8 cellular contexts compared by ENCODE assay signal in the genomic region with DNA sequence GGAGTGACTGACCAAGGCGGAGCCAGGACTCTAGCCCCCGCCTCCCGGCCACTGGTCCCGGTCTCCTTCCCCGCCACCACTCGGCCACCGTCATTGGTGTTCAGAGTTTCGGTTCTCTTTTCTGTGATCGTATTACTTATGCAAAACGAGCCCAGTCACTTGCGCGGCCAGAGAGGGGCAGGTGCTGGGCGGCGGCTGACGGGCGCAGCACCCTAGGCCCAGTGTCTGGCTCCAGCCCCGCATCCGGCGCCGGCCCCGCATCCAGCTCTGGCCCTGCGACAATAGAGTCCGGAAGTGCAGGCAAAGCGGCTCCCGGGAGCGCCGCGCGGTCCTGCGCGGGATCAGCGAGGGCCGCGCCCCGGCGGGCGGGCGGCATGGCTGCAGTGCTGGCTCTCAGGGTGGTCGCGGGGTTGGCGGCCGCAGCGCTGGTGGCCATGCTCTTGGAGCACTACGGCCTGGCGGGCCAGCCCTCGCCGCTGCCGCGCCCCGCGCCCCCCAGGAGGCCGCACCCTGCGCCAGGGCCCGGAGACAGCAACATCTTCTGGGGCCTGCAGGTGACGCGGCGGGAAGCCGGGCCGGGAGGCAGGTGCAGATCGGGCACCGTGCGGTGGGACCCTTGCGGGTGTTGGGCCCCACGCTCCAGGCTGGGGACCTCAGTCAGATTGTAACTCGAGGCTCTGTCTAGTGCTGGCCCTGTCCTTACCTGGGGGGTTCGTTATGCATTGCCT. TPM values are rescaled to one million over a fixed set of nuclear protein-coding genes. Genes with fewer than 3 reads are reported as not detected.
A peak's percentile ranks its signal among the peaks of the same experiment; 100 is the strongest.
DNase-seq lines count a peak whose midpoint lies in the region; ATAC-seq, FAIRE-seq and TF ChIP-seq lines count a peak whose summit lies in the region.

Gene TMEM62, plus strand, starts transcription at position 158 of the 728 bp plus-strand sequence. Its CDS starts 217 bp downstream, at position 375.

- H3K9me3 ChIP-seq in right cardiac atrium (ENCODE audit: control insufficient read depth, low read length) (no peaks in the 10 kb centered on the region), psoas muscle (no peaks in the 10 kb centered on the region), aorta (ENCODE audit: control insufficient read depth, low read length) (no peaks in the 10 kb centered on the region)

- TF ChIP-seq POLR2A in GM12892 (IDR thresholded peaks at IDR 0.05; ENCODE audit: low read depth, low read length) = peak; percentile 98

- H3K4me3 ChIP-seq in right cardiac atrium (ENCODE audit: low read length) = peak within 1 kb of the TSS; percentile 88
- H3K4me3 ChIP-seq in psoas muscle = peak within 1 kb of the TSS; percentile 76
- H3K4me3 ChIP-seq in aorta (ENCODE audit: low read length in 2 of 2) = peak within 1 kb of the TSS; percentile 69 to 70

- under 1% methylated on average over 66 of the region's 66 CpGs for WGBS in right cardiac atrium
- WGBS in psoas muscle, 3 donors = 0% methylated on average over 61 to 66 of the region's 66 CpGs
- WGBS in aorta, 2 donors = 0 to 1% methylated on average over 44 to 66 of the region's 66 CpGs

- POLR2A ChIA-PET in HEK293T (lab: Yijun Ruan, JAX) = no interaction called here

- H3K27me3 ChIP-seq in right cardiac atrium (ENCODE audit: control insufficient read depth, insufficient read depth) (no peaks in the 10 kb centered on the region), psoas muscle (ENCODE audit: insufficient read depth in 3 of 3, low read length in 2 of 3) (no peaks in the 10 kb centered on the region), aorta (ENCODE audit: control insufficient read depth in 1 of 2, insufficient read depth in 2 of 2, low read length in 1 of 2) (no peaks in the 10 kb centered on the region)

- peak; percentile 97 for FAIRE-seq in GM12892 (lab: Jason Lieb, UNC)

- intact Hi-C loops in right cardiac atrium (cut with DNase I) = loop anchor here in 1 of 4 donors (2.0 kb wide), 1 partner anchor 27 kb away; the partner anchor contains the start of gene UBR1
- intact Hi-C loops in psoas muscle (cut with DNase I) = no loop called here
- intact Hi-C loops in aorta (cut with DNase I) = no loop called here

- TF ChIP-seq CTCF in psoas muscle (IDR thresholded peaks at IDR 0.05) = no peak

- ATAC-seq in right cardiac atrium (peak; percentile 93 to 96), psoas muscle (peak; percentile 91 to 95 (median 92)), aorta (ENCODE audit: low FRiP score) (peak; percentile 93)

- H3K36me3 ChIP-seq in psoas muscle (ENCODE audit: insufficient read depth in 1 of 2, low read depth in 1 of 2) (peaks cover 0 to 36% of the 10 kb centered on the region in 2 donors), aorta (ENCODE audit: control insufficient read depth in 1 of 2, insufficient read depth in 2 of 2, low read length in 1 of 2) (peaks cover 0 to 5% of the 10 kb centered on the region in 2 donors)

- CTCF ChIA-PET in HEK293T (lab: Yijun Ruan, JAX) = interaction anchor here (1.0 kb wide), 1 partner anchor 30 kb away, joined by 3 read pairs; no protein-coding TSS in a partner anchor

- H3K27ac ChIP-seq in right cardiac atrium (ENCODE audit: low read length) = peak within 1 kb of the TSS; percentile 80
- peak within 1 kb of the TSS; percentile 79 for H3K27ac ChIP-seq in psoas muscle
- H3K27ac ChIP-seq in aorta (ENCODE audit: low read depth in 1 of 2, low read length in 2 of 2) = peak within 1 kb of the TSS in 1 of 2 donors; percentile 24

- DNase-seq in GM12892 (ENCODE audit: insufficient read length) = peak; percentile 91
- DNase-seq in HEK293T (ENCODE audit: extremely low spot score) = peak; percentile 58
- DNase-seq in MV-4-11 (lab: John Stamatoyannopoulos, UW) = peak; percentile 83
- peak; percentile 10 to 77 (median 26) for DNase-seq in T-helper 2 cell
- peak in 56 of 58 donors; percentile 11 to 79 (median 59) for DNase-seq in anterior cingulate cortex (lab: John Stamatoyannopoulos, UW)
- peak; percentile 86 to 93 (median 93) for DNase-seq in right cardiac atrium
- DNase-seq in psoas muscle = peak; percentile 84 to 88
- DNase-seq in aorta = peak; percentile 91 to 93

- no peaks in the 10 kb centered on the region for H3K4me1 ChIP-seq in right cardiac atrium (ENCODE audit: control insufficient read depth, insufficient read depth, low read length)
- H3K4me1 ChIP-seq in psoas muscle = peaks cover 19% of the 10 kb centered on the region
- no peaks in the 10 kb centered on the region for H3K4me1 ChIP-seq in aorta (ENCODE audit: control insufficient read depth in 1 of 2, insufficient read depth in 2 of 2, low read length in 2 of 2)

TF ChIP-seq in HEK293T, 16 proteins besides CTCF, POLR2A, EP300 and RAD21:
- 0 out of 2 replicates have a peak, but pooled peaks have one; percentile 13 for TF ChIP-seq L3MBTL2 (conservative IDR thresholded peaks at IDR 0.05)
- TF ChIP-seq ELF4 (IDR thresholded peaks at IDR 0.05) = peak; percentile 40; the same call in 1 of the 2 replicates
- TF ChIP-seq LEF1 (IDR thresholded peaks at IDR 0.05; ENCODE audit: borderline replicate concordance) = no peak
TF ChIP-seq in HEK293T: peak in this region for 2.

RNA-seq across cellular contexts. Expression of gene TMEM62, which starts in this region (rescaled TPM):
- polyA plus RNA-seq in GM12892 (2012; ENCODE audit: missing spikeins) = 14.0 TPM
- total RNA-seq in right cardiac atrium (10 to 100 TPM in 3 of 4 donors, 1 to 10 TPM in 1; 9.8 to 11.2 (median 10.4) TPM), psoas muscle (10 to 100 TPM in 2 of 4 donors, 1 to 10 TPM in 2; 6.3 to 12.1 (median 9.1) TPM), aorta (10 to 100 TPM; 24.1 to 24.5 TPM)
- polyA plus RNA-seq in right cardiac atrium (7.8 TPM), psoas muscle (10 to 100 TPM in 1 of 3 donors, 1 to 10 TPM in 2; 6.5 to 22.8 (median 6.6) TPM), aorta (10 to 100 TPM; 13.8 to 28.9 TPM)

Comparison
In these comparisons a context has a peak if more than half of its experiments do, and no peak if none do; other contexts are left out.
1. DNase-seq: peak in every context shown above with its lines; median percentile 93 in right cardiac atrium; 92 in aorta; 91 in GM12892; 86 in psoas muscle; 83 in MV-4-11; 59 in anterior cingulate cortex; 58 in HEK293T; 26 in T-helper 2 cell.